ENCODE assay signal across 1 cellular context in the genomic region with DNA sequence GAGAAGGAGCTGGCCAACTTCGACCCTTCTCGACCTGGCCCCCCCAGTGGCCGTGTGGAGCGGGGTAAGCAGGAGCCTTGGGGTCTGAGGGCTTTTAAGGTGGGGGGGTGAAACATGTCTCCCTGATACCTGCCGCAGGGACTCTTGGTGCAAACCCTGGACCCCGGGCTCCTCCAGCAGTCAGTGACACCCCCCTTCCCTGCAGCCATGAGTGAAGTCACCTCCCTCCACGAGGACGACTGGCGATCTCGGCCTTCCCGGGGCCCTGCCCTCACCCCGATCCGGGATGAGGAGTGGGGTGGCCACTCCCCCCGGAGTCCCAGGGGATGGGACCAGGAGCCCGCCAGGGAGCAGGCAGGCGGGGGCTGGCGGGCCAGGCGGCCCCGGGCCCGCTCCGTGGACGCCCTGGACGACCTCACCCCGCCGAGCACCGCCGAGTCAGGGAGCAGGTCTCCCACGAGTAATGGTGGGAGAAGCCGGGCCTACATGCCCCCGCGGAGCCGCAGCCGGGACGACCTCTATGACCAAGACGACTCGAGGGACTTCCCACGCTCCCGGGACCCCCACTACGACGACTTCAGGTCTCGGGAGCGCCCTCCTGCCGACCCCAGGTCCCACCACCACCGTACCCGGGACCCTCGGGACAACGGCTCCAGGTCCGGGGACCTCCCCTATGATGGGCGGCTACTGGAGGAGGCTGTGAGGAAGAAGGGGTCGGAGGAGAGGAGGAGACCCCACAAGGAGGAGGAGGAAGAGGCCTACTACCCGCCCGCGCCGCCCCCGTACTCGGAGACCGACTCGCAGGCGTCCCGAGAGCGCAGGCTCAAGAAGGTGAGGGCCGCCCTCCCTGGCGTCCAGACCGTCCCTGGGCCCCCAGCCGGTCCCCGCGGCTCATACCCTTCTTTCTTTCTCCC.
A peak's percentile ranks its signal among the peaks of the same experiment; 100 is the strongest.
TF ChIP-seq lines count a peak whose summit lies in the region.

No MANE protein-coding gene starts in this region.

TF ChIP-seq in HepG2, 621 proteins besides CTCF, POLR2A, EP300 and RAD21 (continued from another document and continues in another):
- TF ChIP-seq, protein P1, sequence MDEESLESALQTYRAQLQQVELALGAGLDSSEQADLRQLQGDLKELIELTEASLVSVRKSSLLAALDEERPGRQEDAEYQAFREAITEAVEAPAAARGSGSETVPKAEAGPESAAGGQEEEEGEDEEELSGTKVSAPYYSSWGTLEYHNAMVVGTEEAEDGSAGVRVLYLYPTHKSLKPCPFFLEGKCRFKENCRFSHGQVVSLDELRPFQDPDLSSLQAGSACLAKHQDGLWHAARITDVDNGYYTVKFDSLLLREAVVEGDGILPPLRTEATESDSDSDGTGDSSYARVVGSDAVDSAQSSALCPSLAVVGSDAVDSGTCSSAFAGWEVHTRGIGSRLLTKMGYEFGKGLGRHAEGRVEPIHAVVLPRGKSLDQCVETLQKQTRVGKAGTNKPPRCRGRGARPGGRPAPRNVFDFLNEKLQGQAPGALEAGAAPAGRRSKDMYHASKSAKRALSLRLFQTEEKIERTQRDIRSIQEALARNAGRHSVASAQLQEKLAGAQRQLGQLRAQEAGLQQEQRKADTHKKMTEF (CRISPR knock-in tag; IDR thresholded peaks at IDR 0.05): peak; percentile 67; the same call in 1 of the 2 replicates
- TF ChIP-seq ZNF768 (CRISPR knock-in tag; IDR thresholded peaks at IDR 0.05): peak; percentile 15; the same call in 1 of the 2 replicates
- no peak for TF ChIP-seq TBX3 (IDR thresholded peaks at IDR 0.05; ENCODE audit: borderline replicate concordance)
- TF ChIP-seq, protein P2, sequence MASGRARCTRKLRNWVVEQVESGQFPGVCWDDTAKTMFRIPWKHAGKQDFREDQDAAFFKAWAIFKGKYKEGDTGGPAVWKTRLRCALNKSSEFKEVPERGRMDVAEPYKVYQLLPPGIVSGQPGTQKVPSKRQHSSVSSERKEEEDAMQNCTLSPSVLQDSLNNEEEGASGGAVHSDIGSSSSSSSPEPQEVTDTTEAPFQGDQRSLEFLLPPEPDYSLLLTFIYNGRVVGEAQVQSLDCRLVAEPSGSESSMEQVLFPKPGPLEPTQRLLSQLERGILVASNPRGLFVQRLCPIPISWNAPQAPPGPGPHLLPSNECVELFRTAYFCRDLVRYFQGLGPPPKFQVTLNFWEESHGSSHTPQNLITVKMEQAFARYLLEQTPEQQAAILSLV (CRISPR knock-in tag; IDR thresholded peaks at IDR 0.05; ENCODE audit: borderline replicate concordance): 0 out of 2 replicates have a peak, but pooled peaks have one; percentile 25
- no peak for TF ChIP-seq EHMT2 (IDR thresholded peaks at IDR 0.05; ENCODE audit: borderline replicate concordance, low read depth, low read length)
- no peak for TF ChIP-seq TOE1 (CRISPR knock-in tag; IDR thresholded peaks at IDR 0.05)
- TF ChIP-seq STAT5B (CRISPR knock-in tag; IDR thresholded peaks at IDR 0.05): no peak
- peak; percentile 57 for TF ChIP-seq ZFX (CRISPR knock-in tag; IDR thresholded peaks at IDR 0.05; ENCODE audit: low read depth)
- peak; percentile 97 for TF ChIP-seq AGO1 (IDR thresholded peaks at IDR 0.05; ENCODE audit: low read depth, low read length, poor library complexity, severe bottlenecking)
- TF ChIP-seq, protein P3, sequence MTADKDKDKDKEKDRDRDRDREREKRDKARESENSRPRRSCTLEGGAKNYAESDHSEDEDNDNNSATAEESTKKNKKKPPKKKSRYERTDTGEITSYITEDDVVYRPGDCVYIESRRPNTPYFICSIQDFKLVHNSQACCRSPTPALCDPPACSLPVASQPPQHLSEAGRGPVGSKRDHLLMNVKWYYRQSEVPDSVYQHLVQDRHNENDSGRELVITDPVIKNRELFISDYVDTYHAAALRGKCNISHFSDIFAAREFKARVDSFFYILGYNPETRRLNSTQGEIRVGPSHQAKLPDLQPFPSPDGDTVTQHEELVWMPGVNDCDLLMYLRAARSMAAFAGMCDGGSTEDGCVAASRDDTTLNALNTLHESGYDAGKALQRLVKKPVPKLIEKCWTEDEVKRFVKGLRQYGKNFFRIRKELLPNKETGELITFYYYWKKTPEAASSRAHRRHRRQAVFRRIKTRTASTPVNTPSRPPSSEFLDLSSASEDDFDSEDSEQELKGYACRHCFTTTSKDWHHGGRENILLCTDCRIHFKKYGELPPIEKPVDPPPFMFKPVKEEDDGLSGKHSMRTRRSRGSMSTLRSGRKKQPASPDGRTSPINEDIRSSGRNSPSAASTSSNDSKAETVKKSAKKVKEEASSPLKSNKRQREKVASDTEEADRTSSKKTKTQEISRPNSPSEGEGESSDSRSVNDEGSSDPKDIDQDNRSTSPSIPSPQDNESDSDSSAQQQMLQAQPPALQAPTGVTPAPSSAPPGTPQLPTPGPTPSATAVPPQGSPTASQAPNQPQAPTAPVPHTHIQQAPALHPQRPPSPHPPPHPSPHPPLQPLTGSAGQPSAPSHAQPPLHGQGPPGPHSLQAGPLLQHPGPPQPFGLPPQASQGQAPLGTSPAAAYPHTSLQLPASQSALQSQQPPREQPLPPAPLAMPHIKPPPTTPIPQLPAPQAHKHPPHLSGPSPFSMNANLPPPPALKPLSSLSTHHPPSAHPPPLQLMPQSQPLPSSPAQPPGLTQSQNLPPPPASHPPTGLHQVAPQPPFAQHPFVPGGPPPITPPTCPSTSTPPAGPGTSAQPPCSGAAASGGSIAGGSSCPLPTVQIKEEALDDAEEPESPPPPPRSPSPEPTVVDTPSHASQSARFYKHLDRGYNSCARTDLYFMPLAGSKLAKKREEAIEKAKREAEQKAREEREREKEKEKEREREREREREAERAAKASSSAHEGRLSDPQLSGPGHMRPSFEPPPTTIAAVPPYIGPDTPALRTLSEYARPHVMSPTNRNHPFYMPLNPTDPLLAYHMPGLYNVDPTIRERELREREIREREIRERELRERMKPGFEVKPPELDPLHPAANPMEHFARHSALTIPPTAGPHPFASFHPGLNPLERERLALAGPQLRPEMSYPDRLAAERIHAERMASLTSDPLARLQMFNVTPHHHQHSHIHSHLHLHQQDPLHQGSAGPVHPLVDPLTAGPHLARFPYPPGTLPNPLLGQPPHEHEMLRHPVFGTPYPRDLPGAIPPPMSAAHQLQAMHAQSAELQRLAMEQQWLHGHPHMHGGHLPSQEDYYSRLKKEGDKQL (CRISPR knock-in tag; IDR thresholded peaks at IDR 0.05; ENCODE audit: low read depth): no peak
- TF ChIP-seq SIN3A (IDR thresholded peaks at IDR 0.05; ENCODE audit: borderline replicate concordance, low read depth, low read length): no peak
- TF ChIP-seq CBX1 (IDR thresholded peaks at IDR 0.05; ENCODE audit: low read depth): no peak
- TF ChIP-seq KAT7 (CRISPR knock-in tag; IDR thresholded peaks at IDR 0.05; ENCODE audit: borderline replicate concordance): peak; percentile 64; the same call in 1 of the 2 replicates
- TF ChIP-seq, protein P4, sequence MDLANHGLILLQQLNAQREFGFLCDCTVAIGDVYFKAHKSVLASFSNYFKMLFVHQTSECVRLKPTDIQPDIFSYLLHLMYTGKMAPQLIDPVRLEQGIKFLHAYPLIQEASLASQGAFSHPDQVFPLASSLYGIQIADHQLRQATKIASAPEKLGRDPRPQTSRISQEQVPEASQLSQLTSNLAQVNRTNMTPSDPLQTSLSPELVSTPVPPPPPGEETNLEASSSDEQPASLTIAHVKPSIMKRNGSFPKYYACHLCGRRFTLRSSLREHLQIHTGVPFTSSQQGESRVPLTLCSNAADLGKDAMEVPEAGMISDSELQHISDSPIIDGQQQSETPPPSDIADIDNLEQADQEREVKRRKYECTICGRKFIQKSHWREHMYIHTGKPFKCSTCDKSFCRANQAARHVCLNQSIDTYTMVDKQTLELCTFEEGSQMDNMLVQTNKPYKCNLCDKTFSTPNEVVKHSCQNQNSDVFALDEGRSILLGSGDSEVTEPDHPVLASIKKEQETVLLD (CRISPR knock-in tag; IDR thresholded peaks at IDR 0.05; ENCODE audit: low read depth): 0 out of 2 replicates have a peak, but pooled peaks have one; percentile 2
- TF ChIP-seq, protein P5, sequence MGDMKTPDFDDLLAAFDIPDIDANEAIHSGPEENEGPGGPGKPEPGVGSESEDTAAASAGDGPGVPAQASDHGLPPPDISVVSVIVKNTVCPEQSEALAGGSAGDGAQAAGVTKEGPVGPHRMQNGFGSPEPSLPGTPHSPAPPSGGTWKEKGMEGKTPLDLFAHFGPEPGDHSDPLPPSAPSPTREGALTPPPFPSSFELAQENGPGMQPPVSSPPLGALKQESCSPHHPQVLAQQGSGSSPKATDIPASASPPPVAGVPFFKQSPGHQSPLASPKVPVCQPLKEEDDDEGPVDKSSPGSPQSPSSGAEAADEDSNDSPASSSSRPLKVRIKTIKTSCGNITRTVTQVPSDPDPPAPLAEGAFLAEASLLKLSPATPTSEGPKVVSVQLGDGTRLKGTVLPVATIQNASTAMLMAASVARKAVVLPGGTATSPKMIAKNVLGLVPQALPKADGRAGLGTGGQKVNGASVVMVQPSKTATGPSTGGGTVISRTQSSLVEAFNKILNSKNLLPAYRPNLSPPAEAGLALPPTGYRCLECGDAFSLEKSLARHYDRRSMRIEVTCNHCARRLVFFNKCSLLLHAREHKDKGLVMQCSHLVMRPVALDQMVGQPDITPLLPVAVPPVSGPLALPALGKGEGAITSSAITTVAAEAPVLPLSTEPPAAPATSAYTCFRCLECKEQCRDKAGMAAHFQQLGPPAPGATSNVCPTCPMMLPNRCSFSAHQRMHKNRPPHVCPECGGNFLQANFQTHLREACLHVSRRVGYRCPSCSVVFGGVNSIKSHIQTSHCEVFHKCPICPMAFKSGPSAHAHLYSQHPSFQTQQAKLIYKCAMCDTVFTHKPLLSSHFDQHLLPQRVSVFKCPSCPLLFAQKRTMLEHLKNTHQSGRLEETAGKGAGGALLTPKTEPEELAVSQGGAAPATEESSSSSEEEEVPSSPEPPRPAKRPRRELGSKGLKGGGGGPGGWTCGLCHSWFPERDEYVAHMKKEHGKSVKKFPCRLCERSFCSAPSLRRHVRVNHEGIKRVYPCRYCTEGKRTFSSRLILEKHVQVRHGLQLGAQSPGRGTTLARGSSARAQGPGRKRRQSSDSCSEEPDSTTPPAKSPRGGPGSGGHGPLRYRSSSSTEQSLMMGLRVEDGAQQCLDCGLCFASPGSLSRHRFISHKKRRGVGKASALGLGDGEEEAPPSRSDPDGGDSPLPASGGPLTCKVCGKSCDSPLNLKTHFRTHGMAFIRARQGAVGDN (CRISPR knock-in tag; IDR thresholded peaks at IDR 0.05): peak; percentile 73
- TF ChIP-seq, protein P6, sequence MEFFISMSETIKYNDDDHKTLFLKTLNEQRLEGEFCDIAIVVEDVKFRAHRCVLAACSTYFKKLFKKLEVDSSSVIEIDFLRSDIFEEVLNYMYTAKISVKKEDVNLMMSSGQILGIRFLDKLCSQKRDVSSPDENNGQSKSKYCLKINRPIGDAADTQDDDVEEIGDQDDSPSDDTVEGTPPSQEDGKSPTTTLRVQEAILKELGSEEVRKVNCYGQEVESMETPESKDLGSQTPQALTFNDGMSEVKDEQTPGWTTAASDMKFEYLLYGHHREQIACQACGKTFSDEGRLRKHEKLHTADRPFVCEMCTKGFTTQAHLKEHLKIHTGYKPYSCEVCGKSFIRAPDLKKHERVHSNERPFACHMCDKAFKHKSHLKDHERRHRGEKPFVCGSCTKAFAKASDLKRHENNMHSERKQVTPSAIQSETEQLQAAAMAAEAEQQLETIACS (CRISPR knock-in tag; IDR thresholded peaks at IDR 0.05): no peak
- TF ChIP-seq ZC3H13 (CRISPR knock-in tag; IDR thresholded peaks at IDR 0.05): 0 out of 2 replicates have a peak, but pooled peaks have one; percentile 7
- 0 out of 2 replicates have a peak, but pooled peaks have one; percentile 37 for TF ChIP-seq ZNF20 (CRISPR knock-in tag; IDR thresholded peaks at IDR 0.05)
- no peak for TF ChIP-seq RCOR2 (CRISPR knock-in tag; IDR thresholded peaks at IDR 0.05)
- no peak; the same call in 1 of the 2 replicates for TF ChIP-seq MEIS2 (CRISPR knock-in tag; IDR thresholded peaks at IDR 0.05)
- TF ChIP-seq, protein P7, sequence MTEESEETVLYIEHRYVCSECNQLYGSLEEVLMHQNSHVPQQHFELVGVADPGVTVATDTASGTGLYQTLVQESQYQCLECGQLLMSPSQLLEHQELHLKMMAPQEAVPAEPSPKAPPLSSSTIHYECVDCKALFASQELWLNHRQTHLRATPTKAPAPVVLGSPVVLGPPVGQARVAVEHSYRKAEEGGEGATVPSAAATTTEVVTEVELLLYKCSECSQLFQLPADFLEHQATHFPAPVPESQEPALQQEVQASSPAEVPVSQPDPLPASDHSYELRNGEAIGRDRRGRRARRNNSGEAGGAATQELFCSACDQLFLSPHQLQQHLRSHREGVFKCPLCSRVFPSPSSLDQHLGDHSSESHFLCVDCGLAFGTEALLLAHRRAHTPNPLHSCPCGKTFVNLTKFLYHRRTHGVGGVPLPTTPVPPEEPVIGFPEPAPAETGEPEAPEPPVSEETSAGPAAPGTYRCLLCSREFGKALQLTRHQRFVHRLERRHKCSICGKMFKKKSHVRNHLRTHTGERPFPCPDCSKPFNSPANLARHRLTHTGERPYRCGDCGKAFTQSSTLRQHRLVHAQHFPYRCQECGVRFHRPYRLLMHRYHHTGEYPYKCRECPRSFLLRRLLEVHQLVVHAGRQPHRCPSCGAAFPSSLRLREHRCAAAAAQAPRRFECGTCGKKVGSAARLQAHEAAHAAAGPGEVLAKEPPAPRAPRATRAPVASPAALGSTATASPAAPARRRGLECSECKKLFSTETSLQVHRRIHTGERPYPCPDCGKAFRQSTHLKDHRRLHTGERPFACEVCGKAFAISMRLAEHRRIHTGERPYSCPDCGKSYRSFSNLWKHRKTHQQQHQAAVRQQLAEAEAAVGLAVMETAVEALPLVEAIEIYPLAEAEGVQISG (CRISPR knock-in tag; IDR thresholded peaks at IDR 0.05): no peak
- peak; percentile 33; the same call in 1 of the 2 replicates for TF ChIP-seq ZBTB7B (CRISPR knock-in tag; IDR thresholded peaks at IDR 0.05)
- TF ChIP-seq, protein P8, sequence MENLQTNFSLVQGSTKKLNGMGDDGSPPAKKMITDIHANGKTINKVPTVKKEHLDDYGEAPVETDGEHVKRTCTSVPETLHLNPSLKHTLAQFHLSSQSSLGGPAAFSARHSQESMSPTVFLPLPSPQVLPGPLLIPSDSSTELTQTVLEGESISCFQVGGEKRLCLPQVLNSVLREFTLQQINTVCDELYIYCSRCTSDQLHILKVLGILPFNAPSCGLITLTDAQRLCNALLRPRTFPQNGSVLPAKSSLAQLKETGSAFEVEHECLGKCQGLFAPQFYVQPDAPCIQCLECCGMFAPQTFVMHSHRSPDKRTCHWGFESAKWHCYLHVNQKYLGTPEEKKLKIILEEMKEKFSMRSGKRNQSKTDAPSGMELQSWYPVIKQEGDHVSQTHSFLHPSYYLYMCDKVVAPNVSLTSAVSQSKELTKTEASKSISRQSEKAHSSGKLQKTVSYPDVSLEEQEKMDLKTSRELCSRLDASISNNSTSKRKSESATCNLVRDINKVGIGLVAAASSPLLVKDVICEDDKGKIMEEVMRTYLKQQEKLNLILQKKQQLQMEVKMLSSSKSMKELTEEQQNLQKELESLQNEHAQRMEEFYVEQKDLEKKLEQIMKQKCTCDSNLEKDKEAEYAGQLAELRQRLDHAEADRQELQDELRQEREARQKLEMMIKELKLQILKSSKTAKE (CRISPR knock-in tag; IDR thresholded peaks at IDR 0.05; ENCODE audit: borderline replicate concordance): no peak
- no peak for TF ChIP-seq ZNF850 (CRISPR knock-in tag; conservative IDR thresholded peaks at IDR 0.05)
- TF ChIP-seq KLF6 (CRISPR knock-in tag; IDR thresholded peaks at IDR 0.05): 0 out of 2 replicates have a peak, but pooled peaks have one; percentile 15
